In the genomic region with DNA sequence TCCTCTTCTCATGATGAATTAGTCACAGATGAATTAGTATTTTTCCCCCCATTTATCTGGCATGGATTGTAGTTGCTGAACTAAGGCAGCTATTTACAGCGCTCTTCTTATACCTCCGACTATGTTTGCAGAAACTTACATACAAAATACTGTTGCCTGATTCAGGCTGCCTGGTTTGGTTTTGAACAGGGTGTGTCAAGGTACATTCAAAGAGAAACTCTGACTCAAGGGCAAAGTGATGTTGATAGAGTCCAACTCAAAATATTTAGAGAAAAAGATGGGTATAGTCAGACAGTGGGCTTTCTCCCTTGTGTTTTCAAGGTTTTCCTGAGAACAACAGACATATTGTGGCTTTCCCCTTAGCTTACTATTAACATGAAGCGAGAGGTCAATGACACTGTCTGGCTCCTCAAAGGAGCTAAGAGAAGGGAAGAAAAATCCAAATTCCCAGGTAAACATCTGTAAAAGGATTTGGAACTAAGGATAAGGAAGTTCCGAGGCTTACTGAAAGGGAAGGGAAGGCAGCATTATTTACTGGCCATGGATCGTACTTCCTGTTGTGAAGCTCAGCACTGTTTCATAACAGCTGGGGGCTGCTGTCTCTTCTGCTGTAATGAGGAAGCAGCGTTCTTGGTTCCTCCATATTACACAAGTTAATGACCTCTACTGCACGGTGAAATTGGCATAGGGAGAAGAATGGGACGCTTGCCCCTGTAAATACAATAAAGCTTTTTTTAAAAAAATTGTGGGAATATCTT, we compare ENCODE assay signal across 8 cellular contexts. TPM values are rescaled to one million over a fixed set of nuclear protein-coding genes. Genes with fewer than 3 reads are reported as not detected.
DNase-seq lines count a peak whose midpoint lies in the region; ATAC-seq and TF ChIP-seq lines count a peak whose summit lies in the region.

No MANE protein-coding gene starts in this region.

- H3K27me3 ChIP-seq in A673 (replicated peaks; ENCODE audit: insufficient read depth, low read depth, low read length, poor library complexity), result no peaks in the 10 kb centered on the region
- H3K27me3 ChIP-seq in SJSA1 (replicated peaks), result no peaks in the 10 kb centered on the region
- no peaks in the 10 kb centered on the region for H3K27me3 ChIP-seq in transverse colon
- H3K27me3 ChIP-seq in H7 (ENCODE audit: control insufficient read depth, insufficient read depth, low read length), result no peaks in the 10 kb centered on the region

- no peak for TF ChIP-seq POLR2A in transverse colon (IDR thresholded peaks at IDR 0.05)

- no peak for TF ChIP-seq EP300 in transverse colon (IDR thresholded peaks at IDR 0.05; ENCODE audit: low read depth)

- POLR2A ChIA-PET in A673 (lab: Charles Lee; ENCODE audit: low non-redundant PET), result no interaction called here

- intact Hi-C loops in A673 (cut with micrococcal nuclease; ENCODE audit: unreplicated experiment), result no loop called here
- intact Hi-C loops in left ventricle myocardium superior (cut with micrococcal nuclease), result no loop called here
- intact Hi-C loops in transverse colon (cut with DNase I; ENCODE audit: low total_unique reads), result loop anchor here (2.0 kb wide), 1 partner anchor 55 kb away; no protein-coding TSS in a partner anchor

- DNase-seq in A673 (ENCODE audit: low spot score) (peak; percentile 31), SJSA1 (ENCODE audit: low read depth in 1 of 2, low spot score in 2 of 2) (no peak), left ventricle myocardium superior (no peak), transverse colon (peak; percentile 51), H7 (no peak), epidermal melanocyte (ENCODE audit: insufficient read length, low spot score) (no peak)

- H3K36me3 ChIP-seq in A673 (ENCODE audit: insufficient read depth, low read length, poor library complexity, severe bottlenecking) (no peaks in the 10 kb centered on the region), SJSA1 (no peaks in the 10 kb centered on the region), transverse colon (no peaks in the 10 kb centered on the region), H7 (replicated peaks; ENCODE audit: control insufficient read depth, insufficient read depth, low read length) (no peaks in the 10 kb centered on the region)

- WGBS in transverse colon (ENCODE audit: low coverage in 1 of 2), 2 donors, result 0 to 37% methylated on average over 1 to 8 of the region's 8 CpGs

- BruUV-seq in A673 (replicated peaks; lab: Mats Ljungman, UMichigan), result no TSS peak

- H3K4me1 ChIP-seq in A673 (ENCODE audit: insufficient read depth, low read length, poor library complexity, severe bottlenecking), result no peaks in the 10 kb centered on the region
- H3K4me1 ChIP-seq in SJSA1 (replicated peaks), result peaks cover 41% of the 10 kb centered on the region
- H3K4me1 ChIP-seq in transverse colon, result peaks cover 0 to 16% (median 4%) of the 10 kb centered on the region in 4 donors

- no peak overlapping the region for H3K4me3 ChIP-seq in A673 (ENCODE audit: low read depth, low read length, poor library complexity, severe bottlenecking)
- no peak overlapping the region for H3K4me3 ChIP-seq in SJSA1
- no peak overlapping the region for H3K4me3 ChIP-seq in transverse colon
- H3K4me3 ChIP-seq in H7 (ENCODE audit: insufficient read depth, low read depth, low read length), result no peak overlapping the region

- ATAC-seq in GM18868 (IDR thresholded peaks at IDR 0.05; ENCODE audit: unreplicated experiment), result peak; percentile 85
- ATAC-seq in HG03095 (IDR thresholded peaks at IDR 0.05; ENCODE audit: unreplicated experiment), result peak; percentile 81
- ATAC-seq in left ventricle myocardium superior, result peak; percentile 86

- no peak overlapping the region for H3K27ac ChIP-seq in A673 (ENCODE audit: low read depth, low read length, poor library complexity, severe bottlenecking)
- H3K27ac ChIP-seq in SJSA1, result peak overlapping the region; percentile 69
- peak overlapping the region; percentile 35 to 81 (median 68) for H3K27ac ChIP-seq in transverse colon

- H3K9me3 ChIP-seq in A673 (ENCODE audit: low read depth, low read length, poor library complexity, severe bottlenecking), result no peaks in the 10 kb centered on the region
- H3K9me3 ChIP-seq in SJSA1 (replicated peaks), result no peaks in the 10 kb centered on the region
- no peaks in the 10 kb centered on the region for H3K9me3 ChIP-seq in transverse colon

- TF ChIP-seq CTCF in A673 (conservative IDR thresholded peaks at IDR 0.05; ENCODE audit: low read depth, low read length) (no peak), transverse colon (IDR thresholded peaks at IDR 0.05) (no peak)

- CTCF ChIA-PET in A673 (lab: Charles Lee), result no interaction called here

- in situ Hi-C loops in transverse colon (cut with MboI; ENCODE audit: low pct_ligation_motif_present in 1 of 4, low pct_unique_long_range_greater_than_20kb in 1 of 4, low sequenced_read_pairs in 3 of 4), result no loop called here

RNA-seq across cellular contexts. Expression of a gene that starts 30.9 kb away (rescaled TPM):
- total RNA-seq in A673 (2021), result not detected in 2 replicates
- not detected in 2 replicates for total RNA-seq in SJSA1 (2014; rRNA removed; shearing (Covaris generic))
- total RNA-seq in left ventricle myocardium superior, result 1.2 TPM
- under 1 TPM in 2 of 4 donors, not detected in 2; 0.14 to 0.64 TPM for total RNA-seq in transverse colon
- total RNA-seq in H7 (2014; rRNA removed; shearing (Covaris generic)), result 0.07 and 0.18 TPM in 2 replicates

RNA-seq across cellular contexts. Expression of a gene that starts 38.6 kb away (rescaled TPM):
- total RNA-seq in A673 (2021), result 975 and 1,093 TPM in 2 replicates
- 4,755 and 8,566 TPM in 2 replicates for total RNA-seq in SJSA1 (2014; rRNA removed; shearing (Covaris generic))
- 942 TPM for total RNA-seq in left ventricle myocardium superior
- 1,000 to 10,000 TPM in 3 of 4 donors, 100 to 1,000 TPM in 1; 680 to 4,578 (median 2,996) TPM for total RNA-seq in transverse colon
- total RNA-seq in H7 (2014; rRNA removed; shearing (Covaris generic)), result 11,693 and 13,183 TPM in 2 replicates

Comparison
In these comparisons a context has a peak if more than half of its experiments do, and no peak if none do; other contexts are left out.
1. DNase-seq: peak in A673 (single experiment) and transverse colon (single experiment); none in SJSA1 (0 of 2), left ventricle myocardium superior (single experiment), H7 (single experiment) and epidermal melanocyte (single experiment).
2. Peak in every context shown above with its lines, with median percentiles within 50 percentile points of each other: ATAC-seq.